In genomic region chr1:214029796-214030195, GRCh38 we compare ENCODE assay signal across 21 cellular contexts. TPM values are rescaled to one million over a fixed set of nuclear protein-coding genes. Genes with fewer than 3 reads are reported as not detected.
DNase-seq lines count a peak whose midpoint lies in the region; ATAC-seq, FAIRE-seq and TF ChIP-seq lines count a peak whose summit lies in the region.
"Had no signal": no experiment of that assay in that cellular context is flagged by ENCODE, and none has a peak within 500 bp of the region (broad histone marks: within the 10 kb centered on the region; RNA-seq: fewer than 3 reads in every experiment).

No MANE protein-coding gene starts in this region.

- H3K27me3 ChIP-seq in NT2/D1 (ENCODE audit: insufficient read depth, insufficient read length), result no peaks in the 10 kb centered on the region
- H3K27me3 ChIP-seq in mesendoderm (ENCODE audit: insufficient read depth, low read length, poor library complexity), result no peaks in the 10 kb centered on the region
- H3K27me3 ChIP-seq in skeletal muscle tissue (ENCODE audit: control insufficient read depth in 3 of 3, insufficient read depth in 3 of 3, low read length in 3 of 3), result no peaks in the 10 kb centered on the region
- H3K27me3 ChIP-seq: left lung, testis had no signal

- H3K4me2 ChIP-seq in mesendoderm (ENCODE audit: low read length), result no peak overlapping the region

- H3K18ac ChIP-seq in mesendoderm (ENCODE audit: low read length), result no peak overlapping the region

- no peaks in the 10 kb centered on the region for H3K79me2 ChIP-seq in mesendoderm (ENCODE audit: control insufficient read depth, insufficient read depth, low read length)

- no peak overlapping the region for H2AK5ac ChIP-seq in mesendoderm (ENCODE audit: low read length)

- H3K23ac ChIP-seq in mesendoderm (ENCODE audit: low read length), result no peak overlapping the region

- no peak for FAIRE-seq in H54 (lab: Jason Lieb, UNC)
- FAIRE-seq: bronchial epithelial cell, GM12892 had no signal

- no peak overlapping the region for H3K56ac ChIP-seq in mesendoderm (ENCODE audit: low read length)

- H2BK15ac ChIP-seq in mesendoderm (replicated peaks; ENCODE audit: low read depth), result no peak overlapping the region

- H3K27ac Mint-ChIP-seq in activated T-cell treated with anti-CD3 and anti-CD28 coated beads, Interleukin-2, amount 50 U/mL, for 72 hours, result no peak overlapping the region
- H3K27ac Mint-ChIP-seq: B cell; naive thymus-derived CD4-positive, alpha-beta T cell had no signal

- no peak overlapping the region for H3K9ac ChIP-seq in NT2/D1 (ENCODE audit: insufficient read length, low read depth)
- no peak overlapping the region for H3K9ac ChIP-seq in mesendoderm (ENCODE audit: low read length)
- peak overlapping the region in 2 of 3 donors; percentile 27 to 71 for H3K9ac ChIP-seq in skeletal muscle tissue (ENCODE audit: low read depth in 1 of 3, low read length in 3 of 3)

- H3K4ac ChIP-seq in mesendoderm (ENCODE audit: low read depth, low read length), result no peak overlapping the region

- H3K9me3 ChIP-seq in NT2/D1 (ENCODE audit: insufficient read depth, low read length) (no peaks in the 10 kb centered on the region), skeletal muscle tissue (ENCODE audit: control insufficient read depth in 3 of 3, low read length in 3 of 3) (no peaks in the 10 kb centered on the region)
- H3K9me3 ChIP-seq: left lung, SJSA1, testis had no signal

- no peak overlapping the region for H3K4me3 ChIP-seq in NT2/D1 (ENCODE audit: insufficient read length, low read depth)
- no peak overlapping the region for H3K4me3 ChIP-seq in mesendoderm (ENCODE audit: low read length)
- H3K4me3 ChIP-seq in skeletal muscle tissue (ENCODE audit: low read length in 3 of 3), result no peak overlapping the region
- H3K4me3 ChIP-seq: left lung, SJSA1, testis had no signal

- H2BK120ac ChIP-seq in mesendoderm (ENCODE audit: low read depth, low read length), result no peak overlapping the region

- no peak for ATAC-seq in activated T-cell treated with anti-CD3 and anti-CD28 coated beads, Interleukin-2, amount 50 U/mL, for 72 hours (replicated peaks in 1 of 2)
- ATAC-seq in HG03565 (IDR thresholded peaks at IDR 0.05; ENCODE audit: unreplicated experiment), result no peak
- ATAC-seq: left lung; naive thymus-derived CD4-positive, alpha-beta T cell had no signal

- H3K36me3 Mint-ChIP-seq in activated T-cell treated with anti-CD3 and anti-CD28 coated beads, Interleukin-2, amount 50 U/mL, for 72 hours (ENCODE audit: insufficient read depth in 2 of 2), result no peaks in the 10 kb centered on the region
- H3K36me3 Mint-ChIP-seq: naive thymus-derived CD4-positive, alpha-beta T cell had no signal

- H3K27me3 Mint-ChIP-seq in activated T-cell treated with anti-CD3 and anti-CD28 coated beads, Interleukin-2, amount 50 U/mL, for 72 hours (ENCODE audit: low read depth), result peaks cover 20% of the 10 kb centered on the region
- H3K27me3 Mint-ChIP-seq: B cell had no signal

- no peaks in the 10 kb centered on the region for H3K79me1 ChIP-seq in mesendoderm (ENCODE audit: low read length)

- H3K36me3 ChIP-seq in NT2/D1 (ENCODE audit: insufficient read depth, insufficient read length, low read length), result no peaks in the 10 kb centered on the region
- no peaks in the 10 kb centered on the region for H3K36me3 ChIP-seq in mesendoderm (ENCODE audit: control insufficient read depth, insufficient read depth, low read length)
- H3K36me3 ChIP-seq in skeletal muscle tissue (ENCODE audit: control insufficient read depth in 3 of 3, insufficient read depth in 3 of 3, low read length in 3 of 3), result no peaks in the 10 kb centered on the region
- H3K36me3 ChIP-seq: left lung, SJSA1 had no signal

- H3K4me3 Mint-ChIP-seq in activated T-cell treated with anti-CD3 and anti-CD28 coated beads, Interleukin-2, amount 50 U/mL, for 72 hours, result no peak overlapping the region
- H3K4me3 Mint-ChIP-seq: B cell; naive thymus-derived CD4-positive, alpha-beta T cell had no signal

- no peak overlapping the region for H3K27ac ChIP-seq in mesendoderm (ENCODE audit: low read depth, low read length)
- peak overlapping the region; percentile 92 for H3K27ac ChIP-seq in skeletal muscle tissue (ENCODE audit: low read depth, low read length)
- H3K27ac ChIP-seq: left lung, SJSA1, testis had no signal

- WGBS in mesendoderm (ENCODE audit: extremely low coverage, insufficient coverage, low lambda C conversion rate), result no CpG with 5 or more reads among the region's 6 CpGs

- DNase-seq in NT2/D1 (ENCODE audit: low read depth, low spot score) (peak; percentile 73), globus pallidus (ENCODE audit: low spot score) (peak; percentile 74), mesendoderm (peak; percentile 73), H54 (ENCODE audit: insufficient read length, low spot score) (no peak)
- DNase-seq in activated T-cell treated with anti-CD3 and anti-CD28 coated beads, Interleukin-2, amount 50 U/mL, for 72 hours, result no peak
- DNase-seq: activated CD8-positive, alpha-beta memory T cell treated with anti-CD3 and anti-CD28 coated beads, Interleukin-2, amount 50 U/mL, for 48 hours; activated naive CD4-positive, alpha-beta T cell treated with Interleukin-2 at 50 U/mL for 16 hours; effector CD4-positive, alpha-beta T cell; GF-D8; left lung; naive thymus-derived CD4-positive, alpha-beta T cell; NCI-H1436; stimulated activated CD4-positive, alpha-beta T cell treated with anti-CD3 and anti-CD28 coated beads, Interleukin-2, amount 100 ng/mL, for 48 hours; testis had no signal

- TF ChIP-seq POLR2A in H54 (IDR thresholded peaks at IDR 0.05; ENCODE audit: low read depth, low read length), result no peak

- H4K5ac ChIP-seq in mesendoderm (ENCODE audit: low read length), result no peak overlapping the region

- H4K8ac ChIP-seq in mesendoderm (ENCODE audit: low read depth, low read length), result no peak overlapping the region

- no peaks in the 10 kb centered on the region for H3K9me3 Mint-ChIP-seq in activated T-cell treated with anti-CD3 and anti-CD28 coated beads, Interleukin-2, amount 50 U/mL, for 72 hours

- H2BK5ac ChIP-seq in mesendoderm (ENCODE audit: low read length), result no peak overlapping the region

- H3K4me1 Mint-ChIP-seq in activated T-cell treated with anti-CD3 and anti-CD28 coated beads, Interleukin-2, amount 50 U/mL, for 72 hours (ENCODE audit: low read depth), result no peaks in the 10 kb centered on the region
- H3K4me1 Mint-ChIP-seq: B cell; naive thymus-derived CD4-positive, alpha-beta T cell had no signal

- H3K4me1 ChIP-seq in NT2/D1 (ENCODE audit: insufficient read depth, insufficient read length), result peaks cover 11% of the 10 kb centered on the region
- peaks cover 5% of the 10 kb centered on the region for H3K4me1 ChIP-seq in mesendoderm (ENCODE audit: control insufficient read depth, low read depth, low read length)
- peaks cover 3 to 20% (median 9%) of the 10 kb centered on the region in 3 donors for H3K4me1 ChIP-seq in skeletal muscle tissue (ENCODE audit: control insufficient read depth in 3 of 3, insufficient read depth in 3 of 3, low read length in 3 of 3)
- H3K4me1 ChIP-seq: left lung, SJSA1, testis had no signal

RNA-seq across cellular contexts. Expression of gene PROX1, which starts 42.0 kb away (rescaled TPM):
- polyA plus RNA-seq in mesendoderm (2013, experiment 1 of 2), result 0.42 TPM
- 0.36 TPM for polyA plus RNA-seq in mesendoderm (2013, experiment 2 of 2)
- total RNA-seq in skeletal muscle tissue, result 6.3 TPM
- under 1 TPM in 1 of 2 donors, not detected in 1; 0.21 TPM for total RNA-seq in activated T-cell treated with anti-CD3 and anti-CD28 coated beads, Interleukin-2, amount 50 U/mL, for 72 hours
- total RNA-seq: naive thymus-derived CD4-positive, alpha-beta T cell; T-helper 2 cell treated with Interferon-gamma antibody and Interleukin-4, amounts not matched to agents 100 ng/mL and 5 ng/mL, for 36 hours had no signal
- polyA plus RNA-seq: naive thymus-derived CD4-positive, alpha-beta T cell had no signal

Comparison
In these comparisons a context has a peak if more than half of its experiments do, and no peak if none do; other contexts are left out.
1. DNase-seq: peak in NT2/D1 (single experiment), globus pallidus (single experiment) and mesendoderm (single experiment); none in activated T-cell treated with anti-CD3 and anti-CD28 coated beads, Interleukin-2, amount 50 U/mL, for 72 hours (0 of 2) and H54 (single experiment).
2. H3K9ac ChIP-seq: peak in skeletal muscle tissue (2 of 3); none in NT2/D1 (single experiment) and mesendoderm (single experiment).